Comparison of ENCODE assay signal across 1 cellular context in genomic region chr5:73565166-73565968, GRCh38.
A peak's percentile ranks its signal among the peaks of the same experiment; 100 is the strongest.
TF ChIP-seq lines count a peak whose summit lies in the region.

TSS of gene ANKRA2 (minus strand) at chr5:73565639. CDS start at chr5:73562881, 2,758 bp downstream.
TSS of gene UTP15 (plus strand) at chr5:73565743. CDS start at chr5:73567345, 1,602 bp downstream.

TF ChIP-seq in K562, 482 proteins besides CTCF, POLR2A, EP300 and RAD21 (continued from another document and continues in another):
- TF ChIP-seq PATZ1 (CRISPR knock-in tag; IDR thresholded peaks at IDR 0.05; ENCODE audit: borderline replicate concordance) (no peak), EP400 (IDR thresholded peaks at IDR 0.05) (peak; percentile 92), FOXA1 (IDR thresholded peaks at IDR 0.05; ENCODE audit: borderline replicate concordance) (no peak), NUFIP1 (IDR thresholded peaks at IDR 0.05; ENCODE audit: partially characterized antibody) (no peak), TEAD2 (tag; IDR thresholded peaks at IDR 0.05) (no peak), SRSF7 (optimal IDR thresholded peaks at IDR 0.05; ENCODE audit: low read depth, low read length) (no peak), NCOA4 (IDR thresholded peaks at IDR 0.05; ENCODE audit: partially characterized antibody) (no peak), ZNF740 (CRISPR knock-in tag; IDR thresholded peaks at IDR 0.05) (no peak), ZNF740 (tag; IDR thresholded peaks at IDR 0.05) (no peak), SMC3 (conservative IDR thresholded peaks at IDR 0.05; ENCODE audit: insufficient read depth, low read depth, low read length) (0 out of 2 replicates have a peak, but pooled peaks have one; percentile 13), CBFA2T3 (IDR thresholded peaks at IDR 0.05) (no peak), FUS (optimal IDR thresholded peaks at IDR 0.05; ENCODE audit: low read depth, low read length) (no peak), SMARCA4 (IDR thresholded peaks at IDR 0.05) (no peak; the same call in 1 of the 2 replicates), HDAC2 (IDR thresholded peaks at IDR 0.05) (peak; percentile 88), ZBTB11 (CRISPR knock-in tag; IDR thresholded peaks at IDR 0.05) (peak in 1 of 3 experiments; percentile 81; a peak in 2 of 6 replicates), MCM5 (IDR thresholded peaks at IDR 0.05; ENCODE audit: low read depth) (no peak), DNMT1 (IDR thresholded peaks at IDR 0.05) (no peak), PRMT5 (CRISPR knock-in tag; IDR thresholded peaks at IDR 0.05) (no peak), FOXK1 (CRISPR knock-in tag; IDR thresholded peaks at IDR 0.05; ENCODE audit: borderline replicate concordance) (no peak), NKRF (IDR thresholded peaks at IDR 0.05; ENCODE audit: borderline replicate concordance) (peak; percentile 99), NR2F6 (CRISPR knock-in tag; IDR thresholded peaks at IDR 0.05) (no peak), SOX6 (IDR thresholded peaks at IDR 0.05) (no peak; the same call in 1 of the 2 replicates), PYGO2 (tag; IDR thresholded peaks at IDR 0.05) (no peak), SUPT5H (IDR thresholded peaks at IDR 0.05) (peak; percentile 79), TAF15 (IDR thresholded peaks at IDR 0.05; ENCODE audit: low read depth, low read length) (no peak), MBD2 (IDR thresholded peaks at IDR 0.05; ENCODE audit: borderline replicate concordance, low read depth) (peak; percentile 61; the same call in 1 of the 2 replicates), SAP30 (IDR thresholded peaks at IDR 0.05; ENCODE audit: borderline replicate concordance, insufficient read depth, low read depth, low read length, poor library complexity, severe bottlenecking) (peak; percentile 97), ZNF57 (CRISPR knock-in tag; IDR thresholded peaks at IDR 0.05) (no peak), ZNF3 (CRISPR knock-in tag; IDR thresholded peaks at IDR 0.05) (no peak), CC2D1A (IDR thresholded peaks at IDR 0.05) (0 out of 2 replicates have a peak, but pooled peaks have one; percentile 9), BMI1 (IDR thresholded peaks at IDR 0.05; ENCODE audit: low read length) (no peak), EGR1 (conservative IDR thresholded peaks at IDR 0.05) (peak; percentile 55), ELF4 (CRISPR knock-in tag; IDR thresholded peaks at IDR 0.05) (no peak), ZNF134 (CRISPR knock-in tag; conservative IDR thresholded peaks at IDR 0.05) (no peak), SREBF1 (IDR thresholded peaks at IDR 0.05; ENCODE audit: borderline replicate concordance, low read depth, low read length) (no peak), BRF1 (IDR thresholded peaks at IDR 0.05; ENCODE audit: borderline replicate concordance, extremely low read depth, insufficient read length) (no peak), ZNF143 (CRISPR knock-in tag; IDR thresholded peaks at IDR 0.05) (no peak), RNF2 (IDR thresholded peaks at IDR 0.05) (no peak), ZNF121 (CRISPR knock-in tag; conservative IDR thresholded peaks at IDR 0.05) (no peak), EZH2 (IDR thresholded peaks at IDR 0.05; ENCODE audit: borderline replicate concordance, low read depth, low read length) (no peak), ZNF764 (CRISPR knock-in tag; IDR thresholded peaks at IDR 0.05; ENCODE audit: low read depth) (no peak), PTTG1 (tag; IDR thresholded peaks at IDR 0.05; ENCODE audit: low read depth) (no peak), ZNF639 (CRISPR knock-in tag; conservative IDR thresholded peaks at IDR 0.05 in 1 of 2, IDR thresholded peaks at IDR 0.05 in 1 of 2) (no peak), TCF7 (IDR thresholded peaks at IDR 0.05; ENCODE audit: borderline replicate concordance) (no peak), ZBED1 (IDR thresholded peaks at IDR 0.05) (no peak), FIP1L1 (IDR thresholded peaks at IDR 0.05; ENCODE audit: low read depth, low read length, poor library complexity, severe bottlenecking) (no peak), HOMEZ (CRISPR knock-in tag; IDR thresholded peaks at IDR 0.05) (no peak), XRCC5 (IDR thresholded peaks at IDR 0.05; ENCODE audit: low read depth, low read length) (no peak), ZNF280A (IDR thresholded peaks at IDR 0.05; ENCODE audit: low read depth, partially characterized antibody) (no peak), SMAD4 (CRISPR knock-in tag; conservative IDR thresholded peaks at IDR 0.05) (peak; percentile 61), HNRNPLL (IDR thresholded peaks at IDR 0.05; ENCODE audit: low read depth, low read length, poor library complexity, severe bottlenecking) (peak; percentile 31), TFAM (CRISPR knock-in tag; conservative IDR thresholded peaks at IDR 0.05) (no peak), UBTF (IDR thresholded peaks at IDR 0.05; ENCODE audit: borderline replicate concordance in 1 of 2, low read depth in 2 of 2, low read length in 2 of 2) (no peak; a peak in 1 of 4 replicates), MEF2A (IDR thresholded peaks at IDR 0.05; ENCODE audit: control insufficient read depth, low read depth, low read length) (no peak), HINFP (tag; conservative IDR thresholded peaks at IDR 0.05; ENCODE audit: low read depth) (no peak), ZNF133 (CRISPR knock-in tag; IDR thresholded peaks at IDR 0.05) (no peak)
